15 cellular contexts compared by ENCODE assay signal in genomic region chr18:59048378-59048777, GRCh38.
DNase-seq lines count a peak whose midpoint lies in the region; ATAC-seq, FAIRE-seq and TF ChIP-seq lines count a peak whose summit lies in the region.
"Had no signal": no experiment of that assay in that cellular context is flagged by ENCODE, and none has a peak within 500 bp of the region (broad histone marks: within the 10 kb centered on the region; RNA-seq: fewer than 3 reads in every experiment).

No MANE protein-coding gene starts in this region.

- H4K91ac ChIP-seq in H1 (replicated peaks; ENCODE audit: insufficient read length, low read length) = no peak overlapping the region

- peak overlapping the region; percentile 36; the same call in 1 of the 2 replicates for H2AFZ ChIP-seq in H1 (ENCODE audit: low read length)
- no peak overlapping the region for H2AFZ ChIP-seq in neural progenitor cell (replicated peaks)
- no peak overlapping the region for H2AFZ ChIP-seq in MM.1S (ENCODE audit: low read length)
- H2AFZ ChIP-seq: PC-9 had no signal

- no peaks in the 10 kb centered on the region for H3K9me3 Mint-ChIP-seq in activated naive CD8-positive, alpha-beta T cell treated with anti-CD3 and anti-CD28 coated beads, Interleukin-2, amount 50 U/mL, for 24 hours
- H3K9me3 Mint-ChIP-seq in activated naive CD8-positive, alpha-beta T cell treated with anti-CD3 and anti-CD28 coated beads for 36 hours = no peaks in the 10 kb centered on the region
- no peaks in the 10 kb centered on the region for H3K9me3 Mint-ChIP-seq in neural progenitor cell
- H3K9me3 Mint-ChIP-seq: CD8-positive, alpha-beta memory T cell had no signal

- no peak overlapping the region for H3K4ac ChIP-seq in H1 (replicated peaks; ENCODE audit: insufficient read length, low read depth, low read length)

- H3K36me3 Mint-ChIP-seq in activated naive CD8-positive, alpha-beta T cell treated with anti-CD3 and anti-CD28 coated beads, Interleukin-2, amount 50 U/mL, for 24 hours (ENCODE audit: low read depth) = no peaks in the 10 kb centered on the region
- no peaks in the 10 kb centered on the region for H3K36me3 Mint-ChIP-seq in activated naive CD8-positive, alpha-beta T cell treated with anti-CD3 and anti-CD28 coated beads for 36 hours
- no peaks in the 10 kb centered on the region for H3K36me3 Mint-ChIP-seq in neural progenitor cell
- H3K36me3 Mint-ChIP-seq: CD8-positive, alpha-beta memory T cell had no signal

- no peak overlapping the region for H3K56ac ChIP-seq in H1 (replicated peaks; ENCODE audit: insufficient read length, low read depth, low read length)

- no peak for DNase-seq in activated naive CD8-positive, alpha-beta T cell treated with anti-CD3 and anti-CD28 coated beads, Interleukin-2, amount 50 U/mL, for 24 hours
- DNase-seq in activated naive CD8-positive, alpha-beta T cell treated with anti-CD3 and anti-CD28 coated beads for 36 hours = no peak
- no peak for DNase-seq in H1 (ENCODE audit: low read depth in 1 of 2, low spot score in 2 of 2)
- DNase-seq in neural progenitor cell (ENCODE audit: low spot score) = no peak
- no peak for DNase-seq in NK-92 treated with Interleukin-12 subunit alpha and Interleukin-12 subunit beta, amount 100 ng/mL, for 24 hours (lab: John Stamatoyannopoulos, UW)
- DNase-seq in MM.1S = no peak
- DNase-seq in GM20000 (ENCODE audit: low spot score) = no peak
- DNase-seq: CD8-positive, alpha-beta memory T cell; NCI-H1417; NCI-H187 treated with DMSO at 0.1 percent for 48 hours; PC-9 had no signal

- TF ChIP-seq CTCF in H1 (IDR thresholded peaks at IDR 0.05; ENCODE audit: control extremely low read depth in 1 of 3, insufficient read depth in 1 of 3, low read depth in 1 of 3, low read length in 3 of 3) (no peak), neural progenitor cell (IDR thresholded peaks at IDR 0.05) (no peak), MM.1S (IDR thresholded peaks at IDR 0.05; ENCODE audit: low read length) (no peak), GM20000 (IDR thresholded peaks at IDR 0.05; ENCODE audit: extremely low read depth, missing control alignments) (no peak)

- CTCF ChIA-PET in H1 (lab: Charles Lee; ENCODE audit: partially characterized antibody) = interaction anchor here (0.7 to 5.4 kb wide), 4 partner anchors 8 to 284 kb away, joined by 3 to 37 read pairs (median 4); no protein-coding TSS in a partner anchor

- no peaks in the 10 kb centered on the region for H3K23me2 ChIP-seq in H1 (ENCODE audit: low read depth, low read length)

- H3K27me3 Mint-ChIP-seq in activated naive CD8-positive, alpha-beta T cell treated with anti-CD3 and anti-CD28 coated beads, Interleukin-2, amount 50 U/mL, for 24 hours = peaks cover 15% of the 10 kb centered on the region
- H3K27me3 Mint-ChIP-seq in activated naive CD8-positive, alpha-beta T cell treated with anti-CD3 and anti-CD28 coated beads for 36 hours = peaks cover 22% of the 10 kb centered on the region
- H3K27me3 Mint-ChIP-seq in neural progenitor cell (ENCODE audit: insufficient read depth, low read depth) = peaks cover 7% of the 10 kb centered on the region

- no peak overlapping the region for H3K14ac ChIP-seq in H1 (ENCODE audit: insufficient read length)

- H3K79me1 ChIP-seq in H1 (ENCODE audit: low read depth, low read length) = no peaks in the 10 kb centered on the region

- no peak for TF ChIP-seq RAD21 in H1 (IDR thresholded peaks at IDR 0.05 in 1 of 2, conservative IDR thresholded peaks at IDR 0.05 in 1 of 2; ENCODE audit: low read depth in 2 of 2, low read length in 2 of 2)

- no peak for TF ChIP-seq POLR2A in H1 (IDR thresholded peaks at IDR 0.05; ENCODE audit: control extremely low read depth in 1 of 2, low read depth in 2 of 2, low read length in 2 of 2)

- H4K20me1 ChIP-seq in H1 (replicated peaks in 1 of 2; ENCODE audit: control insufficient read depth in 1 of 2, insufficient read depth in 2 of 2, low read length in 2 of 2) (no peaks in the 10 kb centered on the region), neural progenitor cell (ENCODE audit: low read depth) (no peaks in the 10 kb centered on the region), MM.1S (ENCODE audit: insufficient read depth, low read length) (no peaks in the 10 kb centered on the region)
- H4K20me1 ChIP-seq: BLaER1 treated with 17β-estradiol and CSF1 and Interleukin-3, amounts not matched to agents 10 nM and 100 nM had no signal

- WGBS in H1 (ENCODE audit: extremely low coverage in 1 of 2, insufficient coverage in 1 of 2, insufficient read length in 1 of 2, insufficient replicate concordance in 2 of 2, low coverage in 1 of 2, low lambda C conversion rate in 2 of 2, missing lambda C conversion rate in 1 of 2), 2 experiments = 72% methylated on average over 7 of the region's 7 CpGs; no CpG with 5 or more reads in 1 of the 2 experiments

- POLR2A ChIA-PET in H1 (lab: Charles Lee; ENCODE audit: partially characterized antibody) = no interaction called here

- H3K9ac ChIP-seq in H1 (replicated peaks in 1 of 4; ENCODE audit: extremely low read depth in 1 of 4, low read depth in 3 of 4, low read length in 3 of 4) (no peak overlapping the region), neural progenitor cell (no peak overlapping the region), MM.1S (ENCODE audit: low read length) (no peak overlapping the region)
- H3K9ac ChIP-seq: BLaER1 treated with 17β-estradiol and CSF1 and Interleukin-3, amounts not matched to agents 10 nM and 100 nM had no signal

- H3K27me3 ChIP-seq in H1 (replicated peaks in 1 of 4; ENCODE audit: control insufficient read depth in 3 of 4, extremely low read depth in 1 of 4, insufficient read depth in 3 of 4, low read length in 3 of 4) = no peaks in the 10 kb centered on the region
- H3K27me3 ChIP-seq in neural progenitor cell = no peaks in the 10 kb centered on the region
- H3K27me3 ChIP-seq in MM.1S (replicated peaks; ENCODE audit: insufficient read depth, low read length) = no peaks in the 10 kb centered on the region
- H3K27me3 ChIP-seq: BLaER1 treated with 17β-estradiol and CSF1 and Interleukin-3, amounts not matched to agents 10 nM and 100 nM had no signal

- H2BK5ac ChIP-seq in H1 (ENCODE audit: low read depth, low read length) = no peak overlapping the region

- H2BK12ac ChIP-seq in H1 (ENCODE audit: low read depth, low read length) = no peak overlapping the region

- no peaks in the 10 kb centered on the region for H3K79me2 ChIP-seq in H1 (ENCODE audit: control insufficient read depth in 1 of 2, insufficient read depth in 2 of 2, low read length in 2 of 2)
- H3K79me2 ChIP-seq in neural progenitor cell (ENCODE audit: low read depth) = no peaks in the 10 kb centered on the region
- no peaks in the 10 kb centered on the region for H3K79me2 ChIP-seq in MM.1S (ENCODE audit: low read length)

- H3K36me3 ChIP-seq in H1 (ENCODE audit: control insufficient read depth in 2 of 4, insufficient read depth in 4 of 4, low read length in 3 of 4) (no peaks in the 10 kb centered on the region), neural progenitor cell (no peaks in the 10 kb centered on the region), MM.1S (replicated peaks; ENCODE audit: insufficient read depth, low read length) (no peaks in the 10 kb centered on the region)
- H3K36me3 ChIP-seq: BLaER1 treated with 17β-estradiol and CSF1 and Interleukin-3, amounts not matched to agents 10 nM and 100 nM had no signal

- no peaks in the 10 kb centered on the region for H3K9me2 ChIP-seq in MM.1S (replicated peaks; ENCODE audit: insufficient read depth, low read length)

- no peak overlapping the region for H3K18ac ChIP-seq in H1 (ENCODE audit: extremely low read depth, low read length)

- H3K27ac Mint-ChIP-seq in activated naive CD8-positive, alpha-beta T cell treated with anti-CD3 and anti-CD28 coated beads, Interleukin-2, amount 50 U/mL, for 24 hours = no peak overlapping the region
- no peak overlapping the region for H3K27ac Mint-ChIP-seq in activated naive CD8-positive, alpha-beta T cell treated with anti-CD3 and anti-CD28 coated beads for 36 hours
- peak overlapping the region; percentile 30 for H3K27ac Mint-ChIP-seq in neural progenitor cell
- H3K27ac Mint-ChIP-seq: CD8-positive, alpha-beta memory T cell had no signal

- H3K27ac ChIP-seq in H1 (ENCODE audit: low read depth, low read length) (no peak overlapping the region), neural progenitor cell (no peak overlapping the region), MM.1S (ENCODE audit: low read length) (no peak overlapping the region)
- H3K27ac ChIP-seq: BLaER1 treated with 17β-estradiol and CSF1 and Interleukin-3, amounts not matched to agents 10 nM and 100 nM; PC-9 had no signal

- H3K9me3 ChIP-seq in H1 (ENCODE audit: insufficient read depth in 2 of 2, low read depth in 1 of 2, low read length in 1 of 2) (no peaks in the 10 kb centered on the region), neural progenitor cell (ENCODE audit: low read depth) (no peaks in the 10 kb centered on the region), MM.1S (replicated peaks; ENCODE audit: insufficient read depth, low read length) (no peaks in the 10 kb centered on the region)
- H3K9me3 ChIP-seq: BLaER1 treated with 17β-estradiol and CSF1 and Interleukin-3, amounts not matched to agents 10 nM and 100 nM had no signal

- H3K4me1 ChIP-seq in H1 (replicated peaks in 1 of 4; ENCODE audit: control insufficient read depth in 3 of 4, insufficient read depth in 4 of 4, low read length in 3 of 4) = peaks cover 5 to 11% (median 7%) of the 10 kb centered on the region in 4 experiments
- H3K4me1 ChIP-seq in neural progenitor cell = peaks cover 5% of the 10 kb centered on the region
- no peaks in the 10 kb centered on the region for H3K4me1 ChIP-seq in MM.1S (ENCODE audit: low read length)

- FAIRE-seq in H1 (lab: Jason Lieb, UNC) = no peak
- FAIRE-seq: GM19239 had no signal

- H3K4me1 Mint-ChIP-seq in activated naive CD8-positive, alpha-beta T cell treated with anti-CD3 and anti-CD28 coated beads, Interleukin-2, amount 50 U/mL, for 24 hours = peaks cover 4% of the 10 kb centered on the region
- H3K4me1 Mint-ChIP-seq in activated naive CD8-positive, alpha-beta T cell treated with anti-CD3 and anti-CD28 coated beads for 36 hours = no peaks in the 10 kb centered on the region
- H3K4me1 Mint-ChIP-seq in neural progenitor cell = peaks cover 25% of the 10 kb centered on the region
- H3K4me1 Mint-ChIP-seq: CD8-positive, alpha-beta memory T cell had no signal

- H3K4me3 ChIP-seq in H1 (ENCODE audit: extremely low read depth in 1 of 4, insufficient read depth in 2 of 4, low read depth in 3 of 4, low read length in 4 of 4) (no peak overlapping the region), neural progenitor cell (no peak overlapping the region), MM.1S (ENCODE audit: low read length) (no peak overlapping the region)
- H3K4me3 ChIP-seq: BLaER1 treated with 17β-estradiol and CSF1 and Interleukin-3, amounts not matched to agents 10 nM and 100 nM; PC-9 had no signal

- no peak overlapping the region for H2BK15ac ChIP-seq in H1 (ENCODE audit: low read length)

- H2BK120ac ChIP-seq in H1 (replicated peaks; ENCODE audit: low read depth, low read length) = no peak overlapping the region

- ATAC-seq in activated naive CD8-positive, alpha-beta T cell treated with anti-CD3 and anti-CD28 coated beads, Interleukin-2, amount 50 U/mL, for 24 hours = peak; percentile 28
- no peak for ATAC-seq in HG02588 (IDR thresholded peaks at IDR 0.05; ENCODE audit: unreplicated experiment)
- ATAC-seq: Right ventricle myocardium inferior had no signal

- TF ChIP-seq EP300 in H1 (IDR thresholded peaks at IDR 0.05; ENCODE audit: borderline replicate concordance in 1 of 2, low read depth in 2 of 2, low read length in 2 of 2) = no peak

- H3K4me3 Mint-ChIP-seq in activated naive CD8-positive, alpha-beta T cell treated with anti-CD3 and anti-CD28 coated beads, Interleukin-2, amount 50 U/mL, for 24 hours = no peak overlapping the region
- no peak overlapping the region for H3K4me3 Mint-ChIP-seq in activated naive CD8-positive, alpha-beta T cell treated with anti-CD3 and anti-CD28 coated beads for 36 hours
- no peak overlapping the region for H3K4me3 Mint-ChIP-seq in neural progenitor cell
- H3K4me3 Mint-ChIP-seq: CD8-positive, alpha-beta memory T cell had no signal

- no peak overlapping the region for H4K8ac ChIP-seq in H1 (ENCODE audit: extremely low read depth, insufficient read depth, low read length)

- no peak overlapping the region for H2AK5ac ChIP-seq in H1 (ENCODE audit: low read depth, low read length)

- H3K23ac ChIP-seq in H1 (ENCODE audit: insufficient read length) = no peak overlapping the region

- H3K4me2 ChIP-seq in H1 (ENCODE audit: insufficient read depth in 1 of 2, low read depth in 2 of 2, low read length in 2 of 2) = no peak overlapping the region; a peak in 1 of 4 replicates
- H3K4me2 ChIP-seq in neural progenitor cell = no peak overlapping the region
- no peak overlapping the region for H3K4me2 ChIP-seq in MM.1S (ENCODE audit: low read depth, low read length)
- H3K4me2 ChIP-seq: BLaER1 treated with 17β-estradiol and CSF1 and Interleukin-3, amounts not matched to agents 10 nM and 100 nM; PC-9 had no signal

- H2BK20ac ChIP-seq in H1 (ENCODE audit: low read length) = 0 out of 2 replicates have a peak overlapping the region, but pooled peaks have one; percentile 77

- H4K5ac ChIP-seq in H1 (ENCODE audit: insufficient read length, low read depth, low read length) = no peak overlapping the region

- H3F3A ChIP-seq in neural progenitor cell (ENCODE audit: low read depth) = no peaks in the 10 kb centered on the region
- no peaks in the 10 kb centered on the region for H3F3A ChIP-seq in MM.1S (ENCODE audit: insufficient read depth, low read length)
